1 cellular context compared by ENCODE assay signal in the genomic region with DNA sequence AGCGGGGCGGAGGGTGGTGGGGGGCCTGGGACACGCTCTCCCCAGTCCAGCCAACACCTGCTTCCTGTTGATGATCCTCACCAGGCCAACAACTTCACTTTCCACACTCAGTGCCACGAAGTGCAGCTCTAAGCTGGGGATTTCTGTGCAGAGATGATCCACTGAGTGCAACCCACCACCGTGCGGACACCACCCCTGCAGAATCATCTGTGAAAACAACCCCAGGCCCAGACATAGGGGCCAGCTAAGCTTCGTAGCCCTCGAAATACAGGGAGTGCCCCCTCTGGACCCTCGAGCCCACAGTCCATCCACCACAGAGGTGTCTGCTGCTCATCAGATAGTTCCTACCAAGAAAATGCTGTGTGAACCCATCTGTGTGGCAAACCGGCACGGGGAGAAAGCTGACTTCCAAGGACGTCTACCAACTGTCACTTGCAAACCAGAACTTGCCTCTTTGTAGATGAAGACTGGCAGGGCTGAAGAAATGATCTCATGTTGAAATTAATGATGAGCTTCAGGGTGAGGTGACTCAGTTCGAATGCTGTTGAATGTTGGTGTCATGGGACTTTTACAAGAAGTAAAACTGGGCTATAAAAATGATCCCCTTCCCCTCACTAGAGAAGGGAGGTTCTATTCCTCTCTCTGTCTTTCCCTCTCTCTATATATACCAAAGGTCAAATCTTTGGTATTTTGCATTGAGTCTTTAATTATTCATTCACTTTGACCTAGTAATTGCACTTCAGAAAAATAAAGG.
TF ChIP-seq lines count a peak whose summit lies in the region.

No MANE protein-coding gene starts in this region.

TF ChIP-seq in IMR-90, 13 proteins besides CTCF, POLR2A, EP300 and RAD21 (continued from another document):
- no peak for TF ChIP-seq FOS (IDR thresholded peaks at IDR 0.05; ENCODE audit: low read depth, low read length)
- no peak for TF ChIP-seq CHD1 (IDR thresholded peaks at IDR 0.05; ENCODE audit: low read depth, low read length)
- TF ChIP-seq NFE2L2 (IDR thresholded peaks at IDR 0.05; ENCODE audit: low read depth, low read length): no peak
- TF ChIP-seq, protein P1, sequence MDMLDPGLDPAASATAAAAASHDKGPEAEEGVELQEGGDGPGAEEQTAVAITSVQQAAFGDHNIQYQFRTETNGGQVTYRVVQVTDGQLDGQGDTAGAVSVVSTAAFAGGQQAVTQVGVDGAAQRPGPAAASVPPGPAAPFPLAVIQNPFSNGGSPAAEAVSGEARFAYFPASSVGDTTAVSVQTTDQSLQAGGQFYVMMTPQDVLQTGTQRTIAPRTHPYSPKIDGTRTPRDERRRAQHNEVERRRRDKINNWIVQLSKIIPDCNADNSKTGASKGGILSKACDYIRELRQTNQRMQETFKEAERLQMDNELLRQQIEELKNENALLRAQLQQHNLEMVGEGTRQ (IDR thresholded peaks at IDR 0.05; ENCODE audit: low read depth, low read length): no peak
- TF ChIP-seq SMC3 (IDR thresholded peaks at IDR 0.05; ENCODE audit: low read depth, low read length): no peak
- TF ChIP-seq MAZ (IDR thresholded peaks at IDR 0.05; ENCODE audit: borderline replicate concordance, low read depth, low read length): no peak
